Comparison of ENCODE assay signal across 11 cellular contexts in the genomic region with DNA sequence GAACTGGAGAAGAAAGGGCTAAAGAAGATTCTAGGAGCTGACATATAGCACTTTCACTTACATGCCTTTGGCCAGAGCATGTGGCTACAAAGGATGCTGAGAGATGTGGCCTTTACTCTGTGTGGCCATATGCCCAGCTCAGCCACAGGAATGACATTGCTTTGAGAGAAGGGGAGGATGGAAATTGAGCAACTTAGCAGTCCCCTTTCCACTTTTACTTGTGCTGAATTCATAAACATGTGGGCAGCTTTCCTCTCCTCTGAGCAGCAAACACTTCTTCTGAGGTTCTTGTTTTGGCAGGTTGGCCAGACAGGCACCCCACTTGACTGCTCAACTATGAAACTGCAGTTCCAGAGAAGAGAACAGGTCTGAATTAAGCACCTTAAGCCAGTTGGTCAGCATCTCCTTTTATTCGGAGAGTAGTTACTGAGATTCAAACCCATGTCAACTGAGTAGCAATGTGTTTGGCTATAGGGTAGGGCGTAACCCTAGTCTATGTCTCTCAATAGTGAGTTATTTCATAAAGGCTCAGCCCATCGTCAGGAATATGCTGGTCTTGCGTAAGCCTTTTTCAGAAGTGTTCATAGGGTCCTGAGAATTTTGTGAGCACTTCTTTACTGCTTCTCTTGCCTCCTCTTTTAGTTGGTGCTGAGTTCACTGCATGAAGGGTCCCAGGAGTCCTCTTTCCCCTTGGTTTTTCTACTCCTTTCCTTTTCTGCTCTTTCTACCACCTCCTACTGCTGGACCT.
DNase-seq lines count a peak whose midpoint lies in the region; ATAC-seq and TF ChIP-seq lines count a peak whose summit lies in the region.
"Had no signal": no experiment of that assay in that cellular context is flagged by ENCODE, and none has a peak within 500 bp of the region (broad histone marks: within the 10 kb centered on the region; RNA-seq: fewer than 3 reads in every experiment).

No MANE protein-coding gene starts in this region.

- in situ Hi-C loops in brain microvascular endothelial cell (cut with HindIII; ENCODE audit: low pct_ligation_motif_present, low sequenced_read_pairs) = no loop called here

- DNase-seq in AG04450 (ENCODE audit: low read depth, low spot score) (peak; percentile 84), brain microvascular endothelial cell (peak; percentile 58), NCI-H2081 (lab: John Stamatoyannopoulos, UW) (no peak), NCI-H748 treated with DMSO at 0.1 percent for 48 hours (lab: John Stamatoyannopoulos, UW) (no peak)
- DNase-seq in stimulated activated CD4-positive, alpha-beta T cell treated with anti-CD3 and anti-CD28 coated beads, Interleukin-12 subunit alpha, Interleukin-12 subunit beta, amount 100 ng/mL, for 4 hours = no peak
- no peak for DNase-seq in activated CD4-positive, alpha-beta T cell treated with anti-CD3 and anti-CD28 coated beads for 4 hours
- DNase-seq: activated naive CD4-positive, alpha-beta T cell; CD4-positive, alpha-beta memory T cell; right lobe of liver had no signal

- TF ChIP-seq CTCF in AG04450 (IDR thresholded peaks at IDR 0.05; ENCODE audit: low read depth, low read length) = no peak
- no peak for TF ChIP-seq CTCF in brain microvascular endothelial cell (IDR thresholded peaks at IDR 0.05; ENCODE audit: low read depth, low read length, missing control alignments)

- CTCF ChIA-PET in AG04450 (lab: Charles Lee) = no interaction called here

- no peak overlapping the region for H3K4me3 ChIP-seq in AG04450 (ENCODE audit: low read depth, low read length)
- H3K4me3 ChIP-seq in brain microvascular endothelial cell (ENCODE audit: low read depth, low read length) = no peak overlapping the region
- H3K4me3 ChIP-seq: right lobe of liver had no signal

- H3K27me3 ChIP-seq in AG04450 (ENCODE audit: control insufficient read depth, insufficient read depth, low read length) (no peaks in the 10 kb centered on the region), brain microvascular endothelial cell (replicated peaks) (no peaks in the 10 kb centered on the region)
- H3K27me3 ChIP-seq: right lobe of liver had no signal

- peak overlapping the region; percentile 77 for H3K27ac ChIP-seq in AG04450 (ENCODE audit: low read depth, low read length)
- no peak overlapping the region for H3K27ac ChIP-seq in brain microvascular endothelial cell
- H3K27ac ChIP-seq: right lobe of liver had no signal

- ATAC-seq in GM19372 (IDR thresholded peaks at IDR 0.05; ENCODE audit: low read depth, unreplicated experiment) (peak; percentile 32), HG03103 (IDR thresholded peaks at IDR 0.05; ENCODE audit: low read depth, unreplicated experiment) (peak; percentile 39)

- no peaks in the 10 kb centered on the region for H3K36me3 ChIP-seq in brain microvascular endothelial cell (replicated peaks)
- H3K36me3 ChIP-seq: right lobe of liver had no signal

- POLR2A ChIA-PET in AG04450 (lab: Yijun Ruan, JAX) = interaction anchor here (0.6 kb wide), 2 partner anchors 9 to 137 kb away, joined by 3 to 4 read pairs; no protein-coding TSS in a partner anchor

- H3K9me3 ChIP-seq in AG04450 (ENCODE audit: control insufficient read depth, insufficient read depth, low read length) = no peaks in the 10 kb centered on the region
- H3K9me3 ChIP-seq: right lobe of liver had no signal

Comparison
In these comparisons a context has a peak if more than half of its experiments do, and no peak if none do; other contexts are left out.
1. DNase-seq: peak in AG04450 (single experiment) and brain microvascular endothelial cell (single experiment); none in NCI-H2081 (0 of 2), NCI-H748 treated with DMSO at 0.1 percent for 48 hours (single experiment), stimulated activated CD4-positive, alpha-beta T cell treated with anti-CD3 and anti-CD28 coated beads, Interleukin-12 subunit alpha, Interleukin-12 subunit beta, amount 100 ng/mL, for 4 hours (single experiment) and activated CD4-positive, alpha-beta T cell treated with anti-CD3 and anti-CD28 coated beads for 4 hours (0 of 2).